In genomic region chr2:80075719-80076118, GRCh38 we compare ENCODE assay signal across 26 cellular contexts.
DNase-seq lines count a peak whose midpoint lies in the region; ATAC-seq, FAIRE-seq and TF ChIP-seq lines count a peak whose summit lies in the region.
"Had no signal": no experiment of that assay in that cellular context is flagged by ENCODE, and none has a peak within 500 bp of the region (broad histone marks: within the 10 kb centered on the region; RNA-seq: fewer than 3 reads in every experiment).

No MANE protein-coding gene starts in this region.

- FAIRE-seq in G401.6 (lab: Jason Lieb, UNC) = peak; percentile 99
- peak; percentile 94 for FAIRE-seq in endometrium (lab: Jason Lieb, UNC)
- FAIRE-seq: A549, D721Med, GM12891, GM18507 had no signal

- H3K27me3 Mint-ChIP-seq in WTC11 (ENCODE audit: low read depth) = peaks cover 3% of the 10 kb centered on the region; the same call in 1 of the 2 replicates
- H3K27me3 Mint-ChIP-seq: CD8-positive, alpha-beta memory T cell had no signal

- peak; percentile 7 for DNase-seq in LNCaP clone FGC (ENCODE audit: low read depth)
- DNase-seq in WTC11 (ENCODE audit: low spot score) = no peak
- DNase-seq: 8988T; ACHN; AML-193; BE2C; CD4-positive, alpha-beta T cell; CD8-positive, alpha-beta memory T cell; DMS 273 treated with DMSO at 0.1 percent for 48 hours; DMS79; EL; GF-D8; H9 had no signal

- H3K4me3 ChIP-seq in LNCaP clone FGC (ENCODE audit: low read depth, low read length) = no peak overlapping the region
- H3K4me3 ChIP-seq: A549; BLaER1 treated with 17β-estradiol and CSF1 and Interleukin-3, amounts not matched to agents 10 nM and 100 nM; GM23338 had no signal

- H3K36me3 Mint-ChIP-seq in WTC11 = no peaks in the 10 kb centered on the region; the same call in 1 of the 2 replicates
- H3K36me3 Mint-ChIP-seq: CD14-positive monocyte; CD8-positive, alpha-beta memory T cell had no signal

- no peak for ATAC-seq in WTC11
- no peak for ATAC-seq in HG03139 (IDR thresholded peaks at IDR 0.05; ENCODE audit: unreplicated experiment)
- no peak for ATAC-seq in HG03460 (IDR thresholded peaks at IDR 0.05; ENCODE audit: unreplicated experiment)
- ATAC-seq in HG02610 (IDR thresholded peaks at IDR 0.05; ENCODE audit: unreplicated experiment) = no peak
- ATAC-seq: A549, GM23338, HCT116 had no signal

- TF ChIP-seq CTCF in LNCaP clone FGC (IDR thresholded peaks at IDR 0.05; ENCODE audit: control insufficient read depth, extremely low read depth, insufficient read depth) = no peak
- TF ChIP-seq CTCF in WTC11 (IDR thresholded peaks at IDR 0.05) = no peak

- peaks cover 7% of the 10 kb centered on the region for H3K9me3 Mint-ChIP-seq in WTC11
- H3K9me3 Mint-ChIP-seq: CD4-positive, alpha-beta T cell; H9 had no signal

- no peak overlapping the region for H3K4me3 Mint-ChIP-seq in WTC11
- H3K4me3 Mint-ChIP-seq: CD14-positive monocyte; CD4-positive, alpha-beta T cell; CD8-positive, alpha-beta memory T cell; GM23338; H9 had no signal

- H3K27ac Mint-ChIP-seq in WTC11 = no peak overlapping the region
- H3K27ac Mint-ChIP-seq: CD14-positive monocyte; CD4-positive, alpha-beta T cell; CD8-positive, alpha-beta memory T cell; GM23338; H9 had no signal

- no peaks in the 10 kb centered on the region for H3K4me1 Mint-ChIP-seq in WTC11
- H3K4me1 Mint-ChIP-seq: CD14-positive monocyte; CD8-positive, alpha-beta memory T cell; GM23338 had no signal

- CTCF ChIA-PET in WTC11 (lab: Charles Lee) = no interaction called here

- POLR2A ChIA-PET in WTC11 (lab: Charles Lee) = no interaction called here

TF ChIP-seq in WTC11, 78 proteins besides CTCF, POLR2A, EP300 and RAD21:
- no peak for TF ChIP-seq ATF1 (CRISPR knock-in tag; IDR thresholded peaks at IDR 0.05)
- peak; percentile 60; the same call in 1 of the 2 replicates for TF ChIP-seq HMGA2 (CRISPR knock-in tag; IDR thresholded peaks at IDR 0.05)
- TF ChIP-seq MYBL2 (CRISPR knock-in tag; IDR thresholded peaks at IDR 0.05) = no peak
- TF ChIP-seq ZNF232 (CRISPR knock-in tag; IDR thresholded peaks at IDR 0.05) = no peak
- no peak for TF ChIP-seq ZNF671 (CRISPR knock-in tag; IDR thresholded peaks at IDR 0.05)
- no peak for TF ChIP-seq FOXP4 (CRISPR knock-in tag; IDR thresholded peaks at IDR 0.05)
- TF ChIP-seq RELA (CRISPR knock-in tag; IDR thresholded peaks at IDR 0.05; ENCODE audit: borderline replicate concordance) = no peak
- no peak for TF ChIP-seq NR3C1 (CRISPR knock-in tag; conservative IDR thresholded peaks at IDR 0.05; ENCODE audit: low read depth)
